In the genomic region with DNA sequence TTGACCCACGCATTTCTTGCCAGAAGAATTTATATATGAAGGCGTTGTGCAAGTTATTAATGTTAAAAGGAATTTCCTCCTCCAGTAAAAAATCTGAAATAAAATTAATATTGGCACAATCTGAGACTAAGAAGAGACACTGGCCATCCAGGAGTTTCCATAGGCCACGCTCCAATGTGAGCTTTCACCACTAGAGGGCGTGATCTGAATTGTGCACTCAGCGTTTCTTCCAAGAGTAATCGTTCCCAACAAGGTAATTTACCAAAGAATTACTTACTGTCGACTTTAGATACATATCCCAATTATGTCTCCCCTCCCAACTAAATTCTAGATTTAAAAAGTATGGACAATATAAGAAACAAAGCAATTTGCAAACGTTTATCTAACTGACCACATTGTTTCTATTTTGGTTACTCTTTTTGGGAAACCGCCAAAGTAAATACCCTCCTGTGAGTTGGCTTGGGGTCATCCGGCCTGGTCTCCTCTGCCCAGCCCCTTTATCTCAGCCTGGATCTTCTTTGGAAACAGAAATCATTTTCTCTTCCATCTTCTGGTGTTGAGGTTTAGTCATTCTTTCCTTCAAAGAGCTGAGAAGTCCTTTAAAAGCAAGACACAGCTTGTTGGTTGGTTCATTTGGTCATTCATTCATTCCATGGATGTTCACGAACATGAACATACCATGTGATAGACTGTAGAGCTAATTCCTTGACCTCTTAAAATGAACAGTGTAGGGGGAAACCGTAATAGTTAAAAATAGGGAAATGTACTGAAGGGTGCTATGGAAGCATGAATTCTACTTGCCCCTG, we compare ENCODE assay signal across 1 cellular context.
A peak's percentile ranks its signal among the peaks of the same experiment; 100 is the strongest.
TF ChIP-seq lines count a peak whose summit lies in the region.

No MANE protein-coding gene starts in this region.

TF ChIP-seq in K562, 482 proteins besides CTCF, POLR2A, EP300 and RAD21 (continued from another document and continues in another):
- TF ChIP-seq U2AF1 (optimal IDR thresholded peaks at IDR 0.05; ENCODE audit: low read depth, low read length) (no peak), TBL1XR1 (IDR thresholded peaks at IDR 0.05; ENCODE audit: low read length in 2 of 2) (peak in 1 of 2 experiments; percentile 78; a peak in 2 of 4 replicates), SMARCC2 (IDR thresholded peaks at IDR 0.05; ENCODE audit: low read depth) (peak; percentile 83), MEF2D (tag; conservative IDR thresholded peaks at IDR 0.05; ENCODE audit: low read depth) (peak; percentile 97), FOSL1 (tag; conservative IDR thresholded peaks at IDR 0.05) (peak; percentile 66), HDAC8 (tag; IDR thresholded peaks at IDR 0.05) (no peak), ATF7 (IDR thresholded peaks at IDR 0.05) (peak; percentile 44; the same call in 1 of the 2 replicates), NFIC (IDR thresholded peaks at IDR 0.05) (peak; percentile 94), TEAD1 (CRISPR knock-in tag; IDR thresholded peaks at IDR 0.05) (no peak), TAL1 (IDR thresholded peaks at IDR 0.05) (peak; percentile 58), TEAD2 (tag; IDR thresholded peaks at IDR 0.05) (no peak), MTF1 (CRISPR knock-in tag; IDR thresholded peaks at IDR 0.05; ENCODE audit: borderline replicate concordance) (no peak), TCF3 (CRISPR knock-in tag; IDR thresholded peaks at IDR 0.05) (peak; percentile 51), HDAC3 (IDR thresholded peaks at IDR 0.05; ENCODE audit: borderline replicate concordance, partially characterized antibody) (peak; percentile 79), PTRF (tag; IDR thresholded peaks at IDR 0.05) (no peak), POLR3A (IDR thresholded peaks at IDR 0.05; ENCODE audit: borderline replicate concordance, extremely low read depth, insufficient read depth, insufficient read length) (no peak), KLF16 (IDR thresholded peaks at IDR 0.05) (peak; percentile 54; the same call in 1 of the 2 replicates), ZNF699 (CRISPR knock-in tag; IDR thresholded peaks at IDR 0.05; ENCODE audit: insufficient replicate concordance) (no peak), ZNF24 (IDR thresholded peaks at IDR 0.05) (peak; percentile 95), RBM14 (IDR thresholded peaks at IDR 0.05; ENCODE audit: borderline replicate concordance, insufficient read depth, low read depth, low read length) (no peak), SIN3A (IDR thresholded peaks at IDR 0.05; ENCODE audit: borderline replicate concordance in 2 of 2, control insufficient read depth in 1 of 2, low read depth in 2 of 2, low read length in 2 of 2) (no peak), SMARCB1 (IDR thresholded peaks at IDR 0.05; ENCODE audit: insufficient read length, low read depth) (no peak), CBFA2T2 (conservative IDR thresholded peaks at IDR 0.05) (peak; percentile 61), NCOA2 (IDR thresholded peaks at IDR 0.05; ENCODE audit: partially characterized antibody in 2 of 2) (peak in 1 of 2 experiments; percentile 18), ARID1B (IDR thresholded peaks at IDR 0.05) (peak; percentile 89), CBX2 (IDR thresholded peaks at IDR 0.05; ENCODE audit: insufficient read depth, low read length, poor library complexity, severe bottlenecking) (no peak), GABPB1 (CRISPR knock-in tag; IDR thresholded peaks at IDR 0.05) (no peak), EP400 (IDR thresholded peaks at IDR 0.05) (0 out of 2 replicates have a peak, but pooled peaks have one; percentile 16), POLR2AphosphoS2 (IDR thresholded peaks at IDR 0.05; ENCODE audit: low read length) (no peak), MTA2 (IDR thresholded peaks at IDR 0.05; ENCODE audit: low read depth) (peak; percentile 56; the same call in 1 of the 2 replicates), RBFOX2 (IDR thresholded peaks at IDR 0.05; ENCODE audit: low read depth, low read length) (no peak), ZNF445 (CRISPR knock-in tag; IDR thresholded peaks at IDR 0.05; ENCODE audit: low read depth) (no peak), SMC3 (conservative IDR thresholded peaks at IDR 0.05; ENCODE audit: insufficient read depth, low read depth, low read length) (peak; percentile 33; the same call in 1 of the 2 replicates), NFIX (CRISPR knock-in tag; IDR thresholded peaks at IDR 0.05; ENCODE audit: low read depth) (no peak), LCOR (CRISPR knock-in tag; IDR thresholded peaks at IDR 0.05) (no peak), HDAC2 (IDR thresholded peaks at IDR 0.05) (no peak), MAFF (IDR thresholded peaks at IDR 0.05; ENCODE audit: low read length) (peak; percentile 84), MXI1 (IDR thresholded peaks at IDR 0.05; ENCODE audit: low read depth, low read length) (no peak), C11orf30 (IDR thresholded peaks at IDR 0.05; ENCODE audit: low read depth) (peak; percentile 90), SMARCE1 (IDR thresholded peaks at IDR 0.05) (peak; percentile 90), FOXA1 (IDR thresholded peaks at IDR 0.05; ENCODE audit: borderline replicate concordance) (peak; percentile 88), HEY1 (CRISPR knock-in tag; IDR thresholded peaks at IDR 0.05; ENCODE audit: borderline replicate concordance) (no peak), RBM34 (IDR thresholded peaks at IDR 0.05; ENCODE audit: borderline replicate concordance, insufficient read depth, low read length) (no peak), FUS (optimal IDR thresholded peaks at IDR 0.05; ENCODE audit: low read depth, low read length) (no peak), ZNF444 (CRISPR knock-in tag; IDR thresholded peaks at IDR 0.05) (no peak), FOXA3 (CRISPR knock-in tag; conservative IDR thresholded peaks at IDR 0.05 in 1 of 2, IDR thresholded peaks at IDR 0.05 in 1 of 2) (peak; percentile 99)
- TF ChIP-seq, protein P1, sequence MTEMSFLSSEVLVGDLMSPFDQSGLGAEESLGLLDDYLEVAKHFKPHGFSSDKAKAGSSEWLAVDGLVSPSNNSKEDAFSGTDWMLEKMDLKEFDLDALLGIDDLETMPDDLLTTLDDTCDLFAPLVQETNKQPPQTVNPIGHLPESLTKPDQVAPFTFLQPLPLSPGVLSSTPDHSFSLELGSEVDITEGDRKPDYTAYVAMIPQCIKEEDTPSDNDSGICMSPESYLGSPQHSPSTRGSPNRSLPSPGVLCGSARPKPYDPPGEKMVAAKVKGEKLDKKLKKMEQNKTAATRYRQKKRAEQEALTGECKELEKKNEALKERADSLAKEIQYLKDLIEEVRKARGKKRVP (CRISPR knock-in tag; IDR thresholded peaks at IDR 0.05), result no peak
- TF ChIP-seq, protein P2, sequence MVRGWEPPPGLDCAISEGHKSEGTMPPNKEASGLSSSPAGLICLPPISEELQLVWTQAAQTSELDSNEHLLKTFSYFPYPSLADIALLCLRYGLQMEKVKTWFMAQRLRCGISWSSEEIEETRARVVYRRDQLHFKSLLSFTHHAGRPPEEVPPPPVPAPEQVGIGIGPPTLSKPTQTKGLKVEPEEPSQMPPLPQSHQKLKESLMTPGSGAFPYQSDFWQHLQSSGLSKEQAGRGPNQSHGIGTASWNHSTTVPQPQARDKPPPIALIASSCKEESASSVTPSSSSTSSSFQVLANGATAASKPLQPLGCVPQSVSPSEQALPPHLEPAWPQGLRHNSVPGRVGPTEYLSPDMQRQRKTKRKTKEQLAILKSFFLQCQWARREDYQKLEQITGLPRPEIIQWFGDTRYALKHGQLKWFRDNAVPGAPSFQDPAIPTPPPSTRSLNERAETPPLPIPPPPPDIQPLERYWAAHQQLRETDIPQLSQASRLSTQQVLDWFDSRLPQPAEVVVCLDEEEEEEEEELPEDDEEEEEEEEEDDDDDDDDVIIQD (CRISPR knock-in tag; IDR thresholded peaks at IDR 0.05), result no peak
- TF ChIP-seq, protein P3, sequence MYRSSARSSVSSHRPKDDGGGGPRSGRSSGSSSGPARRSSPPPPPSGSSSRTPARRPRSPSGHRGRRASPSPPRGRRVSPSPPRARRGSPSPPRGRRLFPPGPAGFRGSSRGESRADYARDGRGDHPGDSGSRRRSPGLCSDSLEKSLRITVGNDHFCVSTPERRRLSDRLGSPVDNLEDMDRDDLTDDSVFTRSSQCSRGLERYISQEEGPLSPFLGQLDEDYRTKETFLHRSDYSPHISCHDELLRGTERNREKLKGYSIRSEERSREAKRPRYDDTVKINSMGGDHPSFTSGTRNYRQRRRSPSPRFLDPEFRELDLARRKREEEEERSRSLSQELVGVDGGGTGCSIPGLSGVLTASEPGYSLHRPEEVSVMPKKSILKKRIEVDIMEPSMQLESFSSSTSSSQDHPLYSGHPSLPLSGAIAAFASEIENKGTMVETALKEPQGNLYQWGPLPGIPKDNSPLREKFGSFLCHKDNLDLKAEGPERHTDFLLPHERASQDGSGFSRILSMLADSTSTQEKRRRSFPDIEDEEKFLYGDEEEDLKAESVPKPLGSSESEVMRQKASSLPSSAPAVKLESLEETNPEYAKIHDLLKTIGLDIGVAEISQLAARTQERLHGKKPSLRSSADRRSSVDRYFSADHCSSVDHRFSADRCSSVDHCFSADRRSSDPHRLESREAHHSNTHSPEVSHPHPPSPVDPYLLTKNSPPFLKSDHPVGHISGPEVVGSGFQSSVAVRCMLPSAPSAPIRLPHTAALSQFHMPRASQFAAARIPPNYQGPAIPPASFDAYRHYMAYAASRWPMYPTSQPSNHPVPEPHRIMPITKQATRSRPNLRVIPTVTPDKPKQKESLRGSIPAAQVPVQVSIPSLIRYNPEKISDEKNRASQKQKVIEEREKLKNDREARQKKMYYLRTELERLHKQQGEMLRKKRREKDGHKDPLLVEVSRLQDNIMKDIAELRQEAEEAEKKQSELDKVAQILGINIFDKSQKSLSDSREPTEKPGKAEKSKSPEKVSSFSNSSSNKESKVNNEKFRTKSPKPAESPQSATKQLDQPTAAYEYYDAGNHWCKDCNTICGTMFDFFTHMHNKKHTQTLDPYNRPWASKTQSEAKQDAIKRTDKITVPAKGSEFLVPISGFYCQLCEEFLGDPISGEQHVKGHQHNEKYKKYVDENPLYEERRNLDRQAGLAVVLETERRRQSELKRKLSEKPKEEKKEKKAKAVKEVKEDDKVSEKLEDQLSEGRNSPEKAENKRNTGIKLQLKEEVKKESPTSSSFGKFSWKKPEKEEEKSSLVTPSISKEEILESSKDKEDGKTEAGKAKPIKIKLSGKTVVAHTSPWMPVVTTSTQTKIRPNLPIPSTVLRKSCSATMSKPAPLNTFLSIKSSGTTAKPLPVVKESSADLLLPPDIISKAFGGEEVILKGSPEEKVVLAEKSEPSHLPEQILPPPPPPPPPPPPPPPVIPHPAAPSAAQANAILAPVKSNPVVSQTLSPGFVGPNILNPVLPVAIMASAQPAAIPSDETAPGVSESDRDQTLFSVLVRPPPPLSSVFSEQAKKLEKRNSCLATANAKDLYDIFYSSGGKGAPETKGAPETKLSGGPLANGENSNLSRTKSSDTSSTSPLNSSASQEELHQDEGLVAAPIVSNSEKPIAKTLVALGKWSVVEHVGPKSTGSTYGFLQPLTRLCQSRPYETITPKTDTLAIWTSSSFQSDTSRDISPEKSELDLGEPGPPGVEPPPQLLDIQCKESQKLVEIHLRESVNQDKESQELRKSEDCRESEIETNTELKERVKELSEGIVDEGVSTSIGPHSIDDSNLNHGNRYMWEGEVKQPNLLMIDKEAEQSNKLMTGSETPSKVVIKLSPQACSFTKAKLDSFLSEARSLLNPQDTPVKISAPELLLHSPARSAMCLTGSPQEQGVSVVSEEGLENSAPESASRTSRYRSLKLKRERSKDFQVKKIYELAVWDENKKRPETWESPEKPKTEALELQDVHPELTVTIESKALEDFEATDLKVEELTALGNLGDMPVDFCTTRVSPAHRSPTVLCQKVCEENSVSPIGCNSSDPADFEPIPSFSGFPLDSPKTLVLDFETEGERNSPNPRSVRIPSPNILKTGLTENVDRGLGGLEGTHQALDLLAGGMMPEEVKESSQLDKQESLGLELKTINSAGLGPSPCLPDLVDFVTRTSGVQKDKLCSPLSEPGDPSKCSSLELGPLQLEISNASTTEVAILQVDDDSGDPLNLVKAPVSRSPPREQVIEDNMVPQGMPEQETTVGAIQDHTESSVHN (IDR thresholded peaks at IDR 0.05; ENCODE audit: borderline replicate concordance in 1 of 2, low read depth in 1 of 2), result 0 out of 4 replicates have a peak, but pooled peaks of 1 of the 2 experiments have one; percentile 35
- TF ChIP-seq, protein P4, sequence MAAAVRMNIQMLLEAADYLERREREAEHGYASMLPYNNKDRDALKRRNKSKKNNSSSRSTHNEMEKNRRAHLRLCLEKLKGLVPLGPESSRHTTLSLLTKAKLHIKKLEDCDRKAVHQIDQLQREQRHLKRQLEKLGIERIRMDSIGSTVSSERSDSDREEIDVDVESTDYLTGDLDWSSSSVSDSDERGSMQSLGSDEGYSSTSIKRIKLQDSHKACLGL (CRISPR knock-in tag; IDR thresholded peaks at IDR 0.05; ENCODE audit: borderline replicate concordance, poor library complexity, severe bottlenecking), result no peak
- TF ChIP-seq, protein P5, sequence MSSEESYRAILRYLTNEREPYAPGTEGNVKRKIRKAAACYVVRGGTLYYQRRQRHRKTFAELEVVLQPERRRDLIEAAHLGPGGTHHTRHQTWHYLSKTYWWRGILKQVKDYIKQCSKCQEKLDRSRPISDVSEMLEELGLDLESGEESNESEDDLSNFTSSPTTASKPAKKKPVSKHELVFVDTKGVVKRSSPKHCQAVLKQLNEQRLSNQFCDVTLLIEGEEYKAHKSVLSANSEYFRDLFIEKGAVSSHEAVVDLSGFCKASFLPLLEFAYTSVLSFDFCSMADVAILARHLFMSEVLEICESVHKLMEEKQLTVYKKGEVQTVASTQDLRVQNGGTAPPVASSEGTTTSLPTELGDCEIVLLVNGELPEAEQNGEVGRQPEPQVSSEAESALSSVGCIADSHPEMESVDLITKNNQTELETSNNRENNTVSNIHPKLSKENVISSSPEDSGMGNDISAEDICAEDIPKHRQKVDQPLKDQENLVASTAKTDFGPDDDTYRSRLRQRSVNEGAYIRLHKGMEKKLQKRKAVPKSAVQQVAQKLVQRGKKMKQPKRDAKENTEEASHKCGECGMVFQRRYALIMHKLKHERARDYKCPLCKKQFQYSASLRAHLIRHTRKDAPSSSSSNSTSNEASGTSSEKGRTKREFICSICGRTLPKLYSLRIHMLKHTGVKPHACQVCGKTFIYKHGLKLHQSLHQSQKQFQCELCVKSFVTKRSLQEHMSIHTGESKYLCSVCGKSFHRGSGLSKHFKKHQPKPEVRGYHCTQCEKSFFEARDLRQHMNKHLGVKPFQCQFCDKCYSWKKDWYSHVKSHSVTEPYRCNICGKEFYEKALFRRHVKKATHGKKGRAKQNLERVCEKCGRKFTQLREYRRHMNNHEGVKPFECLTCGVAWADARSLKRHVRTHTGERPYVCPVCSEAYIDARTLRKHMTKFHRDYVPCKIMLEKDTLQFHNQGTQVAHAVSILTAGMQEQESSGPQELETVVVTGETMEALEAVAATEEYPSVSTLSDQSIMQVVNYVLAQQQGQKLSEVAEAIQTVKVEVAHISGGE (CRISPR knock-in tag; IDR thresholded peaks at IDR 0.05), result no peak
- TF ChIP-seq, protein P6, sequence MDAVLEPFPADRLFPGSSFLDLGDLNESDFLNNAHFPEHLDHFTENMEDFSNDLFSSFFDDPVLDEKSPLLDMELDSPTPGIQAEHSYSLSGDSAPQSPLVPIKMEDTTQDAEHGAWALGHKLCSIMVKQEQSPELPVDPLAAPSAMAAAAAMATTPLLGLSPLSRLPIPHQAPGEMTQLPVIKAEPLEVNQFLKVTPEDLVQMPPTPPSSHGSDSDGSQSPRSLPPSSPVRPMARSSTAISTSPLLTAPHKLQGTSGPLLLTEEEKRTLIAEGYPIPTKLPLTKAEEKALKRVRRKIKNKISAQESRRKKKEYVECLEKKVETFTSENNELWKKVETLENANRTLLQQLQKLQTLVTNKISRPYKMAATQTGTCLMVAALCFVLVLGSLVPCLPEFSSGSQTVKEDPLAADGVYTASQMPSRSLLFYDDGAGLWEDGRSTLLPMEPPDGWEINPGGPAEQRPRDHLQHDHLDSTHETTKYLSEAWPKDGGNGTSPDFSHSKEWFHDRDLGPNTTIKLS (IDR thresholded peaks at IDR 0.05; ENCODE audit: borderline replicate concordance, low read depth), result peak; percentile 16; the same call in 1 of the 2 replicates
